12 cellular contexts compared by ENCODE assay signal in genomic region chr2:196961889-196962288, GRCh38. TPM values are rescaled to one million over a fixed set of nuclear protein-coding genes. Genes with fewer than 3 reads are reported as not detected.
DNase-seq lines count a peak whose midpoint lies in the region; ATAC-seq and TF ChIP-seq lines count a peak whose summit lies in the region.
"Had no signal": no experiment of that assay in that cellular context is flagged by ENCODE, and none has a peak within 500 bp of the region (broad histone marks: within the 10 kb centered on the region; RNA-seq: fewer than 3 reads in every experiment).

No MANE protein-coding gene starts in this region.

- ATAC-seq in GM21576 (IDR thresholded peaks at IDR 0.05; ENCODE audit: unreplicated experiment) (peak; percentile 99), HG03175 (IDR thresholded peaks at IDR 0.05; ENCODE audit: unreplicated experiment) (peak; percentile 99)
- peak; percentile 54 for ATAC-seq in naive thymus-derived CD4-positive, alpha-beta T cell

- CTCF ChIA-PET in naive thymus-derived CD4-positive, alpha-beta T cell (lab: Charles Lee), result no interaction called here

- H3K4me3 ChIP-seq in naive thymus-derived CD4-positive, alpha-beta T cell (ENCODE audit: low read length), result no peak overlapping the region
- no peak overlapping the region for H3K4me3 ChIP-seq in testis
- H3K4me3 ChIP-seq: hepatocyte had no signal

- peaks cover 0 to 29% (median 11%) of the 10 kb centered on the region in 5 donors for H3K36me3 Mint-ChIP-seq in naive thymus-derived CD4-positive, alpha-beta T cell

- H3K4me1 Mint-ChIP-seq in naive thymus-derived CD4-positive, alpha-beta T cell, result peaks cover 0 to 27% (median 0%) of the 10 kb centered on the region in 7 donors

- no peaks in the 10 kb centered on the region for H3K9me3 ChIP-seq in naive thymus-derived CD4-positive, alpha-beta T cell (ENCODE audit: control insufficient read depth in 2 of 3, low read length in 3 of 3)
- H3K9me3 ChIP-seq in testis, result no peaks in the 10 kb centered on the region

- no peaks in the 10 kb centered on the region for H3K27me3 Mint-ChIP-seq in naive thymus-derived CD4-positive, alpha-beta T cell
- H3K27me3 Mint-ChIP-seq: dendritic cell treated with granulocyte-macrophage colony-stimulating factor and Interleukin-4, amounts not matched to agents 40 ng/mL and 50 ng/mL, for 4 days had no signal

- H3K27me3 ChIP-seq in naive thymus-derived CD4-positive, alpha-beta T cell (ENCODE audit: control insufficient read depth in 2 of 2, insufficient read depth in 2 of 2, low read length in 2 of 2), result no peaks in the 10 kb centered on the region
- no peaks in the 10 kb centered on the region for H3K27me3 ChIP-seq in testis
- H3K27me3 ChIP-seq: hepatocyte had no signal

- no peaks in the 10 kb centered on the region for H3K36me3 ChIP-seq in naive thymus-derived CD4-positive, alpha-beta T cell (ENCODE audit: control insufficient read depth in 2 of 3, insufficient read depth in 3 of 3, low read length in 3 of 3)
- H3K36me3 ChIP-seq in testis (ENCODE audit: low read depth, missing control alignments), result no peaks in the 10 kb centered on the region

- no peak overlapping the region for H3K27ac ChIP-seq in naive thymus-derived CD4-positive, alpha-beta T cell (ENCODE audit: low read depth, low read length)
- H3K27ac ChIP-seq in testis, result no peak overlapping the region
- H3K27ac ChIP-seq: 22Rv1, hepatocyte had no signal

- DNase-seq in NK-92 treated with Interleukin-12 subunit alpha and Interleukin-12 subunit beta, amount 100 ng/mL, for 24 hours (lab: John Stamatoyannopoulos, UW), result peak; percentile 3
- no peak for DNase-seq in NK-92 (lab: John Stamatoyannopoulos, UW; ENCODE audit: unreplicated experiment)
- no peak for DNase-seq in naive thymus-derived CD4-positive, alpha-beta T cell
- DNase-seq in testis, result no peak
- no peak for DNase-seq in G401 (ENCODE audit: low spot score)
- no peak for DNase-seq in germinal center (ENCODE audit: low spot score)
- DNase-seq: NCI-H2081 had no signal

- intact Hi-C loops in naive thymus-derived CD4-positive, alpha-beta T cell (cut with micrococcal nuclease), result loop anchor here in 1 of 2 donors (2.0 to 5.0 kb wide), 2 partner anchors 15 to 35 kb away; partner anchors contain the start of gene PGAP1
- intact Hi-C loops in testis (cut with DNase I; ENCODE audit: low total_unique reads), result no loop called here

- peak overlapping the region in 1 of 10 donors; percentile 31 for H3K4me3 Mint-ChIP-seq in naive thymus-derived CD4-positive, alpha-beta T cell
- H3K4me3 Mint-ChIP-seq: dendritic cell treated with granulocyte-macrophage colony-stimulating factor and Interleukin-4, amounts not matched to agents 40 ng/mL and 50 ng/mL, for 4 days had no signal

- H3K27ac Mint-ChIP-seq in naive thymus-derived CD4-positive, alpha-beta T cell, result peak overlapping the region in 2 of 9 donors; percentile 16 to 47
- H3K27ac Mint-ChIP-seq: dendritic cell treated with granulocyte-macrophage colony-stimulating factor and Interleukin-4, amounts not matched to agents 40 ng/mL and 50 ng/mL, for 4 days had no signal

- H3K9me3 Mint-ChIP-seq in naive thymus-derived CD4-positive, alpha-beta T cell, result peaks cover 0 to 9% (median 0%) of the 10 kb centered on the region in 11 donors

- no peaks in the 10 kb centered on the region for H3K4me1 ChIP-seq in naive thymus-derived CD4-positive, alpha-beta T cell (ENCODE audit: control insufficient read depth in 2 of 2, insufficient read depth in 2 of 2, low read length in 2 of 2)
- peaks cover 4% of the 10 kb centered on the region for H3K4me1 ChIP-seq in testis

- POLR2A ChIA-PET in naive thymus-derived CD4-positive, alpha-beta T cell (lab: Charles Lee), result no interaction called here

- in situ Hi-C loops in G401 (cut with HindIII; ENCODE audit: low sequenced_read_pairs), result no loop called here

- TF ChIP-seq POLR2A in testis (IDR thresholded peaks at IDR 0.05), result no peak

- TF ChIP-seq CTCF in testis (IDR thresholded peaks at IDR 0.05), result no peak

RNA-seq across cellular contexts. Expression of gene PGAP1, which starts 35.4 kb away (rescaled TPM):
- 10 to 100 TPM in 1 of 5 experiments, 1 to 10 TPM in 4; 6.0 to 48.4 (median 6.9) TPM for total RNA-seq in naive thymus-derived CD4-positive, alpha-beta T cell
- 1 to 10 TPM; 1.6 to 2.1 TPM for polyA plus RNA-seq in naive thymus-derived CD4-positive, alpha-beta T cell
- 10 to 100 TPM in 1 of 2 donors, 1 to 10 TPM in 1; 7.7 to 10.9 TPM for total RNA-seq in testis
- 6.7 TPM for polyA plus RNA-seq in testis (ENCODE audit: insufficient read depth, low read depth, low replicate concordance)
- 1.9 and 3.1 TPM in 2 replicates for total RNA-seq in G401 (2014; rRNA removed; shearing (Covaris generic))
